24 cellular contexts compared by ENCODE assay signal in the genomic region with DNA sequence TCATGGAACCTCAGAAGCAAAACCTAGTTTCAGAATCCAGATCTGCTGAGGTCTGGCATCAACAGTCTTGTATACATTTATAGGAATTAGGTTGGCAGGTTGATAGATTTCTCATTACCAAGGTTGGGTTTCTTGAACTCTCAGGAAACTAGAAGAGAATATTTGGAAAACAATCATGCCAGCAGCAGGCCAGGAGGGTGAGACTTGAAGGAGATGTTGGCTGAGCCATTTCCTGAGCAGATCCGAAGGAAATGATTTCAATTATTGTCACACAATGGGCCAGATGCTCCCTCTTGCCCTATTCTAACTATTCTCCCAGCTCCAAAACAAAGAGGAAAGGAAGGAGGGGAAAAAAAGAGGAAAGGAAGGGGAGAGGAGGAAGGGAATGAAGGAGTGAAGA. TPM values are rescaled to one million over a fixed set of nuclear protein-coding genes. Genes with fewer than 3 reads are reported as not detected.
"Had no signal": no experiment of that assay in that cellular context is flagged by ENCODE, and none has a peak within 500 bp of the region (broad histone marks: within the 10 kb centered on the region; RNA-seq: fewer than 3 reads in every experiment).

No MANE protein-coding gene starts in this region.

- DNase-seq: activated CD4-positive, alpha-beta T cell treated with anti-CD3 and anti-CD28 coated beads, Interleukin-2, amount 10 ng/mL, durations not matched to agents 7 days and 5 days; activated CD4-positive, CD25-positive, alpha-beta regulatory T cell treated with anti-CD3 and anti-CD28 coated beads, Interleukin-2, amount 50 U/mL, for 72 hours; activated CD8-positive, alpha-beta memory T cell treated with anti-CD3 and anti-CD28 coated beads, Interleukin-2, amount 10 ng/mL, durations not matched to agents 7 days and 5 days; activated CD8-positive, alpha-beta T cell treated with anti-CD3 and anti-CD28 coated beads for 36 hours; activated gamma-delta T cell treated with Interleukin-2 at 50 U/mL for 16 hours; activated T-cell treated with anti-CD3 and anti-CD28 coated beads for 4 hours; effector CD4-positive, alpha-beta T cell; erythroblast; foreskin keratinocyte; nephron progenitor cell; psoas muscle; right cardiac atrium; stimulated activated CD4-positive, alpha-beta T cell treated with anti-CD3 and anti-CD28 coated beads, Interleukin-12 subunit alpha, Interleukin-12 subunit beta, amount 100 ng/mL, for 4 hours; stimulated activated CD4-positive, alpha-beta T cell treated with anti-CD3 and anti-CD28 coated beads, Interleukin-4, amount 100 ng/mL, for 4 hours had no signal

- ATAC-seq: activated CD8-positive, alpha-beta memory T cell treated with anti-CD3 and anti-CD28 coated beads, Interleukin-2, amount 10 ng/mL, durations not matched to agents 7 days and 5 days; activated CD8-positive, alpha-beta T cell treated with anti-CD3 and anti-CD28 coated beads for 36 hours; activated naive CD4-positive, alpha-beta T cell treated with anti-CD3 and anti-CD28 coated beads, Interleukin-2, amount 50 U/mL, for 72 hours; foreskin keratinocyte; left lobe of liver; psoas muscle; right cardiac atrium had no signal

- H3K9me3 ChIP-seq: ascending aorta, pancreas, psoas muscle, tibial nerve, vagina had no signal

- H3K36me3 ChIP-seq: ascending aorta, pancreas, tibial nerve, vagina had no signal

- H3K4me1 ChIP-seq: ascending aorta, foreskin keratinocyte, psoas muscle had no signal

- H3K27ac ChIP-seq: ascending aorta, coronary artery, foreskin keratinocyte, pancreas, psoas muscle, vagina, VCaP had no signal

- H3K4me3 ChIP-seq: ascending aorta, coronary artery, pancreas, psoas muscle, tibial nerve, vagina had no signal

- H3K27me3 ChIP-seq: ascending aorta, foreskin keratinocyte, pancreas, vagina had no signal

RNA-seq across cellular contexts. Expression of a gene that starts 45.2 kb away (rescaled TPM):
- total RNA-seq: activated CD4-positive, alpha-beta T cell treated with anti-CD3 and anti-CD28 coated beads, Interleukin-2, amount 10 ng/mL, durations not matched to agents 7 days and 5 days; activated CD8-positive, alpha-beta memory T cell treated with anti-CD3 and anti-CD28 coated beads, Interleukin-2, amount 10 ng/mL, durations not matched to agents 7 days and 5 days; activated CD8-positive, alpha-beta T cell treated with anti-CD3 and anti-CD28 coated beads for 36 hours; activated naive CD4-positive, alpha-beta T cell treated with anti-CD3 and anti-CD28 coated beads, Interleukin-2, amount 50 U/mL, for 72 hours; activated T-helper 1 cell treated with anti-CD3 and anti-CD28 coated beads, Interleukin-12 subunit alpha, Interleukin-12 subunit beta, Interleukin-2, Interleukin-4 antibody, amounts not matched to agents 30 ng/mL and 10 ng/mL and 1 ng/mL, durations not matched to agents 14 hours and 24 hours and 36 hours; T-helper 2 cell treated with Interferon-gamma antibody and Interleukin-4, amounts not matched to agents 100 ng/mL and 5 ng/mL, for 36 hours had no signal
